Comparison of ENCODE assay signal across 22 cellular contexts in genomic region chrX:142994988-142995387, GRCh38. TPM values are rescaled to one million over a fixed set of nuclear protein-coding genes. Genes with fewer than 3 reads are reported as not detected.
"Had no signal": no experiment of that assay in that cellular context is flagged by ENCODE, and none has a peak within 500 bp of the region (broad histone marks: within the 10 kb centered on the region; RNA-seq: fewer than 3 reads in every experiment).

No MANE protein-coding gene starts in this region.

- H3K9me3 ChIP-seq: MG63, SJSA1 had no signal

- H3K4me1 ChIP-seq: SJSA1 had no signal

- H3K36me3 ChIP-seq: MG63, SJSA1 had no signal

- H3K27me3 ChIP-seq: MG63, SJSA1 had no signal

- H3K4me3 ChIP-seq: MG63, SJSA1, SK-N-MC had no signal

- H3K27ac ChIP-seq: HL-60, SJSA1, SK-N-MC had no signal

- DNase-seq: KBM-7, MG63, NCI-H1092, NCI-H1105 treated with DMSO at 0.1 percent for 48 hours, NCI-H1417 treated with DMSO at 0.1 percent for 48 hours, NCI-H1694 treated with DMSO at 0.1 percent for 48 hours, NCI-H1930, NCI-H2081, NCI-H2107, NCI-H226, NCI-H446, NCI-H510A, NCI-H524 treated with DMSO at 0.1 percent for 48 hours, NCI-H69, NCI-H774, Right ventricle myocardium superior, RPMI8226, SIG-M5 had no signal

RNA-seq across cellular contexts. Expression of gene SPANXN4, which starts 30.7 kb away (rescaled TPM):
- total RNA-seq: LHCN-M2, Right ventricle myocardium superior, SJSA1 had no signal
